ENCODE assay signal across 11 cellular contexts in the genomic region with DNA sequence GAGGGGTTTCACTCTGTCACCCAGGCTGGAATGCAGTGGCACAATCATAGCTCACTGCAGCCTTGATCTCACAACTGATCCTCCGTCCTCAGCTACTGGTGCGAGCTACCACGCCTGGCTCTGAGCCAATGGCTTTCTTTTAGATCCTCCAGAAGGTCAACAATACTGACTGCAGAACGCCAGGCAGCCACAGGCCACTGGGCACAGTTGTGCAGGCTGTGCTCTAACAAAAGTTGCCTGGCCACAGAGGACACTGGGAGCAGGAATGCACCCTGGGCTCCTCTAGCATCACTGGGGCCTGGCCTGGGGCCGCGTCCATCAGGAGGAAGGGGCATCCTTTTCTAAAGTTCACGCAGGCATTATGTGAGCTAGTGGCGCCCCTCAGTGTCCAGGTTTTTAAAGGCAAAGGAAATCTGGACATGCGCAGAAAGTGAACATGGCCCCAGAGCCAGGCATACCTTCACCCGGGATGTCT. TPM values are rescaled to one million over a fixed set of nuclear protein-coding genes. Genes with fewer than 3 reads are reported as not detected.
DNase-seq lines count a peak whose midpoint lies in the region; ATAC-seq and TF ChIP-seq lines count a peak whose summit lies in the region.
"Had no signal": no experiment of that assay in that cellular context is flagged by ENCODE, and none has a peak within 500 bp of the region (broad histone marks: within the 10 kb centered on the region; RNA-seq: fewer than 3 reads in every experiment).

No MANE protein-coding gene starts in this region.

- no peak overlapping the region for H3K4me3 Mint-ChIP-seq in osteocyte (ENCODE audit: unreplicated experiment)
- H3K4me3 Mint-ChIP-seq: naive thymus-derived CD8-positive, alpha-beta T cell had no signal

- H3K36me3 Mint-ChIP-seq in osteocyte (ENCODE audit: unreplicated experiment) = no peaks in the 10 kb centered on the region
- H3K36me3 Mint-ChIP-seq: naive thymus-derived CD8-positive, alpha-beta T cell had no signal

- H3K27ac Mint-ChIP-seq in osteocyte (ENCODE audit: unreplicated experiment) = no peak overlapping the region

- TF ChIP-seq CTCF in choroid plexus epithelial cell (conservative IDR thresholded peaks at IDR 0.05; ENCODE audit: low read depth, low read length) (peak; percentile 62), osteocyte (IDR thresholded peaks at IDR 0.05) (peak; percentile 50)

- no peak for ATAC-seq in activated CD4-positive, CD25-positive, alpha-beta regulatory T cell treated with anti-CD3 and anti-CD28 coated beads, Interleukin-2, amount 50 U/mL, for 24 hours
- ATAC-seq: naive thymus-derived CD8-positive, alpha-beta T cell had no signal

- H3K4me1 Mint-ChIP-seq in osteocyte (ENCODE audit: unreplicated experiment) = peaks cover 23% of the 10 kb centered on the region
- H3K4me1 Mint-ChIP-seq: naive thymus-derived CD8-positive, alpha-beta T cell had no signal

- H3K9me3 Mint-ChIP-seq in osteocyte (ENCODE audit: unreplicated experiment) = peaks cover 5% of the 10 kb centered on the region
- H3K9me3 Mint-ChIP-seq: naive thymus-derived CD8-positive, alpha-beta T cell had no signal

- H3K4me3 ChIP-seq in choroid plexus epithelial cell (ENCODE audit: low read depth, low read length) = no peak overlapping the region
- H3K4me3 ChIP-seq: upper lobe of left lung had no signal

- H3K27me3 Mint-ChIP-seq in osteocyte (ENCODE audit: unreplicated experiment) = no peaks in the 10 kb centered on the region
- H3K27me3 Mint-ChIP-seq: naive thymus-derived CD8-positive, alpha-beta T cell had no signal

- DNase-seq in DMS 273 (lab: John Stamatoyannopoulos, UW; ENCODE audit: unreplicated experiment) (peak; percentile 72), DMS 273 treated with DMSO at 0.1 percent for 48 hours (lab: John Stamatoyannopoulos, UW) (no peak), NCI-H1092 (lab: John Stamatoyannopoulos, UW) (peak; percentile 5), choroid plexus epithelial cell (ENCODE audit: low read depth) (peak; percentile 74), osteocyte (ENCODE audit: extremely low spot score, unreplicated experiment) (no peak), SKM-1 treated with dmso at 0.1 percent for 144 hours (lab: John Stamatoyannopoulos, UW; ENCODE audit: unreplicated experiment) (no peak)
- no peak for DNase-seq in activated effector memory CD4-positive, alpha-beta T cell treated with anti-CD3 and anti-CD28 coated beads, Interleukin-2, amount 50 U/mL, for 16 hours
- DNase-seq: activated gamma-delta T cell; naive thymus-derived CD8-positive, alpha-beta T cell; upper lobe of left lung had no signal

RNA-seq across cellular contexts. Expression of a gene that starts 14.9 kb away (rescaled TPM):
- total RNA-seq in osteocyte = 16.9 and 20.2 TPM in 2 replicates

RNA-seq across cellular contexts. Expression of a gene that starts 17.9 kb away (rescaled TPM):
- total RNA-seq in osteocyte = 47.6 and 57.1 TPM in 2 replicates

RNA-seq across cellular contexts. Expression of a gene that starts 23.9 kb away (rescaled TPM):
- total RNA-seq in osteocyte = not detected in 2 replicates

RNA-seq across cellular contexts. Expression of a gene that starts 27.7 kb away (rescaled TPM):
- total RNA-seq in osteocyte = 39.3 and 42.5 TPM in 2 replicates

RNA-seq across cellular contexts. Expression of a gene that starts 45.6 kb away (rescaled TPM):
- total RNA-seq in osteocyte = 16.4 and 19.9 TPM in 2 replicates

Comparison
In these comparisons a context has a peak if more than half of its experiments do, and no peak if none do; other contexts are left out.
1. DNase-seq: peak in DMS 273 (single experiment), NCI-H1092 (single experiment) and choroid plexus epithelial cell (single experiment); none in DMS 273 treated with DMSO at 0.1 percent for 48 hours (single experiment), osteocyte (single experiment), activated effector memory CD4-positive, alpha-beta T cell treated with anti-CD3 and anti-CD28 coated beads, Interleukin-2, amount 50 U/mL, for 16 hours (single experiment) and SKM-1 treated with dmso at 0.1 percent for 144 hours (single experiment).